Comparison of ENCODE assay signal across 26 cellular contexts in the genomic region with DNA sequence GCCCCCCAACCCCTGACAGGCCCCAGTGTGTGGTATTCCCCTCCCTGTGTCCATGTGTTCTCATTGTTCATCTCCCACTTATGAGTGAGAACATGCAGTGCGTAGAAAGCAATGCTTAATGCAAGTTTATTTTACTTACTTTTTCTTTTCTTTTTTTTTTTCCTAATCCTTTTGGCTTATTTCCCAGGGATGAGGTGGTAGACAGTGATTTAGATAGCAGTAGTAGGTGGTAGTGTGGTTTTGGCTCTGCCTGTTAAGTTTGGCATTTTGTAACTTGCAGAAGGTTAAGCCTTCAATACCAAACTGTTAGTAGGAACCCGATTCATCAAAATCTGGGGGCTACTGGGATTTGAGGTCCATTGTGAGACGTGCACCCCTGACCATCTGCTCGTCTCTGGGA.
DNase-seq lines count a peak whose midpoint lies in the region; ATAC-seq and TF ChIP-seq lines count a peak whose summit lies in the region.
"Had no signal": no experiment of that assay in that cellular context is flagged by ENCODE, and none has a peak within 500 bp of the region (broad histone marks: within the 10 kb centered on the region; RNA-seq: fewer than 3 reads in every experiment).

No MANE protein-coding gene starts in this region.

- DNase-seq in EL (peak; percentile 56), NCI-H226 (peak; percentile 38), dorsolateral prefrontal cortex (no peak), mesendoderm (peak; percentile 8), Ammon's horn (ENCODE audit: low spot score) (no peak), dedifferentiated amniotic fluid mesenchymal stem cell (ENCODE audit: extremely low spot score) (no peak)
- no peak for DNase-seq in activated T-cell treated with anti-CD3 and anti-CD28 coated beads, Interleukin-2, amount 50 U/mL, for 4 hours
- DNase-seq: activated CD4-positive, alpha-beta memory T cell treated with anti-CD3 and anti-CD28 coated beads for 36 hours; activated CD4-positive, CD25-positive, alpha-beta regulatory T cell treated with anti-CD3 and anti-CD28 coated beads, Interleukin-2, amount 50 U/mL, for 72 hours; activated CD8-positive, alpha-beta memory T cell treated with anti-CD3 and anti-CD28 coated beads, Interleukin-2, amount 50 U/mL, for 4 hours; activated naive CD4-positive, alpha-beta T cell treated with anti-CD3 and anti-CD28 coated beads, Interleukin-2, amount 50 U/mL, for 16 hours; central memory CD4-positive, alpha-beta T cell; DMS79 treated with DMSO at 0.1 percent for 48 hours; heart left ventricle; lower lobe of right lung; NCI-H1417; NCI-H2081; NCI-H748 treated with DMSO at 0.1 percent for 48 hours; nephron progenitor cell; right cardiac atrium; stimulated activated CD4-positive, alpha-beta T cell treated with anti-CD3 and anti-CD28 coated beads, Interleukin-2, amount 100 ng/mL, for 48 hours; upper lobe of right lung had no signal

- no peak overlapping the region for H3K4me3 Mint-ChIP-seq in activated T-cell treated with anti-CD3 and anti-CD28 coated beads, Interleukin-2, amount 50 U/mL, for 4 hours
- H3K4me3 Mint-ChIP-seq: activated CD4-positive, alpha-beta memory T cell treated with anti-CD3 and anti-CD28 coated beads for 36 hours; CD14-positive monocyte; GM23338; nephron progenitor cell had no signal

- no peak overlapping the region for H2BK5ac ChIP-seq in mesendoderm (ENCODE audit: low read length)

- no peaks in the 10 kb centered on the region for H3K27me3 ChIP-seq in dorsolateral prefrontal cortex
- H3K27me3 ChIP-seq in mesendoderm (ENCODE audit: insufficient read depth, low read length, poor library complexity), result no peaks in the 10 kb centered on the region
- H3K27me3 ChIP-seq: heart left ventricle, MG63, upper lobe of right lung had no signal

- no peak overlapping the region for H4K5ac ChIP-seq in mesendoderm (ENCODE audit: low read length)

- H3K79me1 ChIP-seq in mesendoderm (ENCODE audit: low read length), result no peaks in the 10 kb centered on the region

- no peaks in the 10 kb centered on the region for H3K4me1 Mint-ChIP-seq in activated T-cell treated with anti-CD3 and anti-CD28 coated beads, Interleukin-2, amount 50 U/mL, for 4 hours (ENCODE audit: low read depth)
- H3K4me1 Mint-ChIP-seq: CD14-positive monocyte, nephron progenitor cell had no signal

- TF ChIP-seq CTCF in dorsolateral prefrontal cortex (IDR thresholded peaks at IDR 0.05 in 54 of 56, conservative IDR thresholded peaks at IDR 0.05 in 2 of 56; ENCODE audit: low read depth in 1 of 56, partially characterized antibody in 56 of 56), result no peak

- no peaks in the 10 kb centered on the region for H3K27me3 Mint-ChIP-seq in activated T-cell treated with anti-CD3 and anti-CD28 coated beads, Interleukin-2, amount 50 U/mL, for 4 hours (ENCODE audit: low read depth)
- H3K27me3 Mint-ChIP-seq: activated CD4-positive, alpha-beta memory T cell treated with anti-CD3 and anti-CD28 coated beads for 36 hours had no signal

- H3K27ac ChIP-seq in dorsolateral prefrontal cortex (peak overlapping the region in 47 of 59 donors; percentile 12 to 81 (median 63)), mesendoderm (ENCODE audit: low read depth, low read length) (no peak overlapping the region)
- H3K27ac ChIP-seq: heart left ventricle, lower lobe of right lung, upper lobe of right lung had no signal

- no peak overlapping the region for H3K18ac ChIP-seq in mesendoderm (ENCODE audit: low read length)

- no peak overlapping the region for H2AK5ac ChIP-seq in mesendoderm (ENCODE audit: low read length)

- H3K56ac ChIP-seq in mesendoderm (ENCODE audit: low read length), result no peak overlapping the region

- intact Hi-C loops in dorsolateral prefrontal cortex (cut with DNase I), result no loop called here

- no peak overlapping the region for H3K4me2 ChIP-seq in mesendoderm (ENCODE audit: low read length)
- H3K4me2 ChIP-seq: GM23338 had no signal

- no peak for ATAC-seq in activated T-cell treated with anti-CD3 and anti-CD28 coated beads, Interleukin-2, amount 50 U/mL, for 4 hours
- ATAC-seq in GM21447 (IDR thresholded peaks at IDR 0.05; ENCODE audit: unreplicated experiment), result no peak
- ATAC-seq: GM23338, heart left ventricle, lower lobe of right lung, right cardiac atrium, upper lobe of right lung had no signal

- H2BK120ac ChIP-seq in mesendoderm (ENCODE audit: low read depth, low read length), result no peak overlapping the region

- no peaks in the 10 kb centered on the region for H3K36me3 ChIP-seq in mesendoderm (ENCODE audit: control insufficient read depth, insufficient read depth, low read length)

- H3K23ac ChIP-seq in mesendoderm (ENCODE audit: low read length), result no peak overlapping the region

- no peaks in the 10 kb centered on the region for H3K79me2 ChIP-seq in mesendoderm (ENCODE audit: control insufficient read depth, insufficient read depth, low read length)

- H3K9ac ChIP-seq in mesendoderm (ENCODE audit: low read length), result no peak overlapping the region

- H3K36me3 Mint-ChIP-seq in activated T-cell treated with anti-CD3 and anti-CD28 coated beads, Interleukin-2, amount 50 U/mL, for 4 hours (ENCODE audit: insufficient read depth), result no peaks in the 10 kb centered on the region
- H3K36me3 Mint-ChIP-seq: activated CD4-positive, alpha-beta memory T cell treated with anti-CD3 and anti-CD28 coated beads for 36 hours; CD14-positive monocyte had no signal

- no peak overlapping the region for H4K8ac ChIP-seq in mesendoderm (ENCODE audit: low read depth, low read length)

- H3K4me3 ChIP-seq in dorsolateral prefrontal cortex (no peak overlapping the region), mesendoderm (ENCODE audit: low read length) (no peak overlapping the region)
- H3K4me3 ChIP-seq: GM23338, heart left ventricle, lower lobe of right lung, MG63, upper lobe of right lung had no signal

- H3K4me1 ChIP-seq in mesendoderm (ENCODE audit: control insufficient read depth, low read depth, low read length), result no peaks in the 10 kb centered on the region
- H3K4me1 ChIP-seq: heart left ventricle, lower lobe of right lung, upper lobe of right lung had no signal

- WGBS in mesendoderm (ENCODE audit: extremely low coverage, insufficient coverage, low lambda C conversion rate), result no CpG with 5 or more reads among the region's 4 CpGs

- no peak overlapping the region for H2BK15ac ChIP-seq in mesendoderm (replicated peaks; ENCODE audit: low read depth)

- no peak overlapping the region for H3K4ac ChIP-seq in mesendoderm (ENCODE audit: low read depth, low read length)

- H3K9me3 Mint-ChIP-seq in activated T-cell treated with anti-CD3 and anti-CD28 coated beads, Interleukin-2, amount 50 U/mL, for 4 hours, result no peaks in the 10 kb centered on the region
- H3K9me3 Mint-ChIP-seq: activated CD4-positive, alpha-beta memory T cell treated with anti-CD3 and anti-CD28 coated beads for 36 hours; CD14-positive monocyte; GM23338; nephron progenitor cell had no signal

Comparison
In these comparisons a context has a peak if more than half of its experiments do, and no peak if none do; other contexts are left out.
1. DNase-seq: peak in EL (single experiment), NCI-H226 (single experiment) and mesendoderm (single experiment); none in dorsolateral prefrontal cortex (0 of 10), Ammon's horn (single experiment), activated T-cell treated with anti-CD3 and anti-CD28 coated beads, Interleukin-2, amount 50 U/mL, for 4 hours (single experiment) and dedifferentiated amniotic fluid mesenchymal stem cell (single experiment).